ENCODE assay signal across 13 cellular contexts in the genomic region with DNA sequence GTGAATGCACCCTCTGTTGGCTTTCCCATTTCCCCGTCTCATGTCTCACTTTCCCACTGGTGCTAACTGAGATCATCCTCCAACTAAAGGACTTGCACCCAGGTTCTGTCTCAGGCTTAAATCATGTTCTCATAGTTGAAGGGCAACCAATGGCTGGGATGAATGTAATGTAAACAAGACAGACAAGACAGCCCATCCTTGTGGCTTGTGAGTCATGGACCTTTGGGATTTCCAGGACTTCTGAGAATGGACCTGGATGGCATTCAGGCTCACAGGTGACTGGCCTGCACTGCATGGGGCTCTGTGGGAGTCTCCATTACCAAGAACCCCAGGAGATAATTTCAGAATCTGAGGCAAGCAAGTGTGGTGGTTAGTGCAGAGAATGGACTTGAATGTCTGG.
DNase-seq lines count a peak whose midpoint lies in the region; TF ChIP-seq lines count a peak whose summit lies in the region.
"Had no signal": no experiment of that assay in that cellular context is flagged by ENCODE, and none has a peak within 500 bp of the region (broad histone marks: within the 10 kb centered on the region; RNA-seq: fewer than 3 reads in every experiment).

No MANE protein-coding gene starts in this region.

- H4K20me1 ChIP-seq in PC-9 (ENCODE audit: insufficient read depth) = no peaks in the 10 kb centered on the region; the same call in 1 of the 2 replicates
- H4K20me1 ChIP-seq: BLaER1 treated with 17β-estradiol and CSF1 and Interleukin-3, amounts not matched to agents 10 nM and 100 nM had no signal

- no peaks in the 10 kb centered on the region for H3K9me3 ChIP-seq in PC-9 (ENCODE audit: insufficient read depth, low read depth)
- H3K9me3 ChIP-seq: HAP-1 had no signal

- in situ Hi-C loops in Caki2 (cut with HindIII; ENCODE audit: low pct_unique_long_range_greater_than_20kb, low sequenced_read_pairs) = no loop called here

- no TSS peak for BruUV-seq in PC-9 (replicated peaks; lab: Mats Ljungman, UMichigan)

- TF ChIP-seq CTCF in PC-9 (conservative IDR thresholded peaks at IDR 0.05) = no peak

- no peaks in the 10 kb centered on the region for H3K36me3 ChIP-seq in PC-9 (ENCODE audit: low read depth)
- H3K36me3 ChIP-seq: BLaER1 treated with 17β-estradiol and CSF1 and Interleukin-3, amounts not matched to agents 10 nM and 100 nM; HAP-1 had no signal

- H3K4me2 ChIP-seq in PC-9 = no peak overlapping the region
- H3K4me2 ChIP-seq: BLaER1 treated with 17β-estradiol and CSF1 and Interleukin-3, amounts not matched to agents 10 nM and 100 nM had no signal

- intact Hi-C loops in PC-9 (cut with micrococcal nuclease; ENCODE audit: unreplicated experiment) = no loop called here

- no peaks in the 10 kb centered on the region for H3F3A ChIP-seq in PC-9 (ENCODE audit: insufficient read depth, low read depth)

- POLR2A ChIA-PET in PC-9 (lab: Charles Lee; ENCODE audit: unreplicated experiment) = no interaction called here

- H3K9me2 ChIP-seq in PC-9 (ENCODE audit: insufficient read depth) = no peaks in the 10 kb centered on the region

- H3K4me1 ChIP-seq in PC-9 (replicated peaks; ENCODE audit: insufficient read depth) = no peaks in the 10 kb centered on the region
- H3K4me1 ChIP-seq: HAP-1 had no signal

- H3K79me2 ChIP-seq in PC-9 (ENCODE audit: low read depth) = no peaks in the 10 kb centered on the region

- H3K27ac ChIP-seq in PC-9 = no peak overlapping the region
- H3K27ac ChIP-seq: BLaER1 treated with 17β-estradiol and CSF1 and Interleukin-3, amounts not matched to agents 10 nM and 100 nM had no signal

- DNase-seq in Caki2 (ENCODE audit: low read depth) (peak; percentile 42), M059J (ENCODE audit: low read depth) (peak; percentile 1), glomerular visceral epithelial cell (ENCODE audit: extremely low spot score) (peak; percentile 6), kidney tubule cell (ENCODE audit: low spot score) (peak; percentile 96), ureter (ENCODE audit: low spot score) (no peak), PC-9 (no peak), iPS-NIHi7 (ENCODE audit: extremely low spot score) (no peak)
- DNase-seq: CD8-positive, alpha-beta T cell; DMS 273 treated with DMSO at 0.1 percent for 48 hours; DMS79; KBM-7 had no signal

- CTCF ChIA-PET in PC-9 (lab: Charles Lee) = no interaction called here

- no peak overlapping the region for H3K4me3 ChIP-seq in PC-9
- H3K4me3 ChIP-seq: BLaER1 treated with 17β-estradiol and CSF1 and Interleukin-3, amounts not matched to agents 10 nM and 100 nM; HAP-1 had no signal

- peaks cover 13% of the 10 kb centered on the region; the same call in 1 of the 2 replicates for H3K27me3 ChIP-seq in PC-9 (ENCODE audit: insufficient read depth, low read depth)
- H3K27me3 ChIP-seq: BLaER1 treated with 17β-estradiol and CSF1 and Interleukin-3, amounts not matched to agents 10 nM and 100 nM had no signal

- no peak overlapping the region for H2AFZ ChIP-seq in PC-9

Comparison
In these comparisons a context has a peak if more than half of its experiments do, and no peak if none do; other contexts are left out.
1. DNase-seq: peak in Caki2 (single experiment), M059J (single experiment), glomerular visceral epithelial cell (single experiment) and kidney tubule cell (single experiment); none in ureter (single experiment), PC-9 (0 of 2) and iPS-NIHi7 (single experiment).